In genomic region chr17:40340880-40341807, GRCh38 we compare ENCODE assay signal across 8 cellular contexts. TPM values are rescaled to one million over a fixed set of nuclear protein-coding genes. Genes with fewer than 3 reads are reported as not detected.
A peak's percentile ranks its signal among the peaks of the same experiment; 100 is the strongest.
DNase-seq lines count a peak whose midpoint lies in the region; ATAC-seq, FAIRE-seq and TF ChIP-seq lines count a peak whose summit lies in the region.

No MANE protein-coding gene starts in this region.

- no peak for TF ChIP-seq POLR2A in GM12891 (IDR thresholded peaks at IDR 0.05; ENCODE audit: low read depth, low read length)

- DNase-seq in GM12891 (ENCODE audit: insufficient read length, low spot score) (peak; percentile 78), NCI-H345 (lab: John Stamatoyannopoulos, UW) (peak; percentile 71), memory B cell (ENCODE audit: low spot score in 2 of 2) (peak; percentile 89 to 92), putamen (ENCODE audit: low spot score) (no peak)
- DNase-seq in activated CD8-positive, alpha-beta T cell treated with anti-CD3 and anti-CD28 coated beads, Interleukin-2, amount 10 ng/mL, durations not matched to agents 7 days and 5 days, result peak; percentile 92
- peak; percentile 90 for DNase-seq in effector CD4-positive, alpha-beta T cell
- peak; percentile 78 for DNase-seq in stimulated activated CD8-positive, alpha-beta memory T cell treated with anti-CD3 and anti-CD28 coated beads, Interleukin-12 subunit alpha, Interleukin-12 subunit beta, amount 100 ng/mL, for 4 hours (ENCODE audit: low read depth)

- peaks cover 86% of the 10 kb centered on the region for H3K4me1 Mint-ChIP-seq in activated CD8-positive, alpha-beta T cell treated with anti-CD3 and anti-CD28 coated beads, Interleukin-2, amount 10 ng/mL, durations not matched to agents 7 days and 5 days (ENCODE audit: low read depth)
- H3K4me1 Mint-ChIP-seq in memory B cell, result peaks cover 59% of the 10 kb centered on the region

- CTCF ChIA-PET in activated CD8-positive, alpha-beta T cell treated with anti-CD3 and anti-CD28 coated beads, Interleukin-2, amount 10 ng/mL, durations not matched to agents 7 days and 5 days (lab: Charles Lee), result interaction anchor here (0.7 to 2.4 kb wide), 16 partner anchors 10 to 191 kb away, joined by 3 to 14 read pairs (median 4); partner anchors contain the start of gene TOP2A

- FAIRE-seq in GM12891 (lab: Jason Lieb, UNC), result peak; percentile 83

- H3K4me3 Mint-ChIP-seq in activated CD8-positive, alpha-beta T cell treated with anti-CD3 and anti-CD28 coated beads, Interleukin-2, amount 10 ng/mL, durations not matched to agents 7 days and 5 days, result peak overlapping the region; percentile 73
- H3K4me3 Mint-ChIP-seq in memory B cell, result peak overlapping the region; percentile 87

- POLR2A ChIA-PET in activated CD8-positive, alpha-beta T cell treated with anti-CD3 and anti-CD28 coated beads, Interleukin-2, amount 10 ng/mL, durations not matched to agents 7 days and 5 days (lab: Charles Lee), result interaction anchor here (0.8 to 3.4 kb wide), 4 partner anchors 15 to 34 kb away, joined by 3 to 20 read pairs (median 6); no protein-coding TSS in a partner anchor

- no peaks in the 10 kb centered on the region for H3K9me3 Mint-ChIP-seq in activated CD8-positive, alpha-beta T cell treated with anti-CD3 and anti-CD28 coated beads, Interleukin-2, amount 10 ng/mL, durations not matched to agents 7 days and 5 days (ENCODE audit: insufficient read depth)
- H3K9me3 Mint-ChIP-seq in memory B cell, result no peaks in the 10 kb centered on the region

- peak; percentile 72 for ATAC-seq in HG02840 (IDR thresholded peaks at IDR 0.05; ENCODE audit: low FRiP score, unreplicated experiment)
- ATAC-seq in activated CD8-positive, alpha-beta T cell treated with anti-CD3 and anti-CD28 coated beads, Interleukin-2, amount 10 ng/mL, durations not matched to agents 7 days and 5 days, result peak; percentile 83
- peak; percentile 86 for ATAC-seq in memory B cell (ENCODE audit: low read depth)

- peaks cover 59% of the 10 kb centered on the region for H3K36me3 Mint-ChIP-seq in activated CD8-positive, alpha-beta T cell treated with anti-CD3 and anti-CD28 coated beads, Interleukin-2, amount 10 ng/mL, durations not matched to agents 7 days and 5 days (ENCODE audit: low read depth)
- H3K36me3 Mint-ChIP-seq in memory B cell, result peaks cover 9% of the 10 kb centered on the region

- peak overlapping the region; percentile 90 for H3K27ac Mint-ChIP-seq in activated CD8-positive, alpha-beta T cell treated with anti-CD3 and anti-CD28 coated beads, Interleukin-2, amount 10 ng/mL, durations not matched to agents 7 days and 5 days
- H3K27ac Mint-ChIP-seq in memory B cell, result peak overlapping the region; percentile 82

- H3K27me3 Mint-ChIP-seq in activated CD8-positive, alpha-beta T cell treated with anti-CD3 and anti-CD28 coated beads, Interleukin-2, amount 10 ng/mL, durations not matched to agents 7 days and 5 days (ENCODE audit: low read depth), result no peaks in the 10 kb centered on the region
- no peaks in the 10 kb centered on the region for H3K27me3 Mint-ChIP-seq in memory B cell

TF ChIP-seq in GM12891, 5 proteins besides CTCF, POLR2A, EP300 and RAD21:
- no peak for TF ChIP-seq PAX5 (IDR thresholded peaks at IDR 0.05; ENCODE audit: insufficient read depth, low read length, severe bottlenecking)
- TF ChIP-seq POLR2AphosphoS5 (IDR thresholded peaks at IDR 0.05; ENCODE audit: low read depth, low read length), result no peak
- TF ChIP-seq POU2F2 (IDR thresholded peaks at IDR 0.05; ENCODE audit: low read depth, low read length), result no peak
- TF ChIP-seq TAF1 (IDR thresholded peaks at IDR 0.05; ENCODE audit: low read depth, low read length), result no peak
- no peak for TF ChIP-seq SPI1 (IDR thresholded peaks at IDR 0.05; ENCODE audit: low read depth, low read length)

RNA-seq across cellular contexts. Expression of gene GJD3, which starts 23.4 kb away (rescaled TPM):
- 0.21 TPM for polyA plus RNA-seq in GM12891 (2012; ENCODE audit: low read depth, missing spikeins)
- under 1 TPM in 1 of 2 experiments, not detected in 1; 0.29 TPM for total RNA-seq in activated CD8-positive, alpha-beta T cell treated with anti-CD3 and anti-CD28 coated beads, Interleukin-2, amount 10 ng/mL, durations not matched to agents 7 days and 5 days

RNA-seq across cellular contexts. Expression of gene RARA, which starts 32.2 kb away (rescaled TPM):
- 24.8 TPM for polyA plus RNA-seq in GM12891 (2012; ENCODE audit: low read depth, missing spikeins)
- total RNA-seq in activated CD8-positive, alpha-beta T cell treated with anti-CD3 and anti-CD28 coated beads, Interleukin-2, amount 10 ng/mL, durations not matched to agents 7 days and 5 days, result 10 to 100 TPM; 61.1 to 63.2 TPM

RNA-seq across cellular contexts. Expression of gene CDC6, which starts 53.5 kb away (rescaled TPM):
- 21.1 TPM for polyA plus RNA-seq in GM12891 (2012; ENCODE audit: low read depth, missing spikeins)
- total RNA-seq in activated CD8-positive, alpha-beta T cell treated with anti-CD3 and anti-CD28 coated beads, Interleukin-2, amount 10 ng/mL, durations not matched to agents 7 days and 5 days, result 100 to 1,000 TPM; 103 to 110 TPM
